Comparison of ENCODE assay signal across 1 cellular context in the genomic region with DNA sequence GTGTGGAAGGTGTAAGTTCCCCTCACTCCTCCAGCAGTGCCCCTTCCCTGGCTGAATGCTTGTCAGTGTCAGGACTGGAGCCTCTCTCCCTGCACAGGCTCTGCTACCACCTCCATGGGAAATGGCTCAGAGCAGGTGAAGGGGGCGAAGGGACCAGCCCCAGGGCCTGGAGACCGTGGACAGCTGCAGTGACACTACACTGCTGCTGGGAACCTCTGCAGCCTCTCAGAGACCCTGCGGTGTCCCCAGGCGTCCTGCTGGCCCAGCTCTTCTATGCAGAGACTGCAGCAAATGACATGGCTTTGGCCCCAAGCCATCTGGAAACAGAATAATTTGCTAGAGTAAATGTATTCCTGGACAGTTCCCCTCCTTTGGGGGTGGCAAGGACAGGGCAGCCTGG.
TF ChIP-seq lines count a peak whose summit lies in the region.

No MANE protein-coding gene starts in this region.

TF ChIP-seq in HepG2, 621 proteins besides CTCF, POLR2A, EP300 and RAD21:
- TF ChIP-seq SALL1 (CRISPR knock-in tag; IDR thresholded peaks at IDR 0.05) = no peak
- no peak for TF ChIP-seq MEF2D (CRISPR knock-in tag; IDR thresholded peaks at IDR 0.05)
- TF ChIP-seq, protein P1, sequence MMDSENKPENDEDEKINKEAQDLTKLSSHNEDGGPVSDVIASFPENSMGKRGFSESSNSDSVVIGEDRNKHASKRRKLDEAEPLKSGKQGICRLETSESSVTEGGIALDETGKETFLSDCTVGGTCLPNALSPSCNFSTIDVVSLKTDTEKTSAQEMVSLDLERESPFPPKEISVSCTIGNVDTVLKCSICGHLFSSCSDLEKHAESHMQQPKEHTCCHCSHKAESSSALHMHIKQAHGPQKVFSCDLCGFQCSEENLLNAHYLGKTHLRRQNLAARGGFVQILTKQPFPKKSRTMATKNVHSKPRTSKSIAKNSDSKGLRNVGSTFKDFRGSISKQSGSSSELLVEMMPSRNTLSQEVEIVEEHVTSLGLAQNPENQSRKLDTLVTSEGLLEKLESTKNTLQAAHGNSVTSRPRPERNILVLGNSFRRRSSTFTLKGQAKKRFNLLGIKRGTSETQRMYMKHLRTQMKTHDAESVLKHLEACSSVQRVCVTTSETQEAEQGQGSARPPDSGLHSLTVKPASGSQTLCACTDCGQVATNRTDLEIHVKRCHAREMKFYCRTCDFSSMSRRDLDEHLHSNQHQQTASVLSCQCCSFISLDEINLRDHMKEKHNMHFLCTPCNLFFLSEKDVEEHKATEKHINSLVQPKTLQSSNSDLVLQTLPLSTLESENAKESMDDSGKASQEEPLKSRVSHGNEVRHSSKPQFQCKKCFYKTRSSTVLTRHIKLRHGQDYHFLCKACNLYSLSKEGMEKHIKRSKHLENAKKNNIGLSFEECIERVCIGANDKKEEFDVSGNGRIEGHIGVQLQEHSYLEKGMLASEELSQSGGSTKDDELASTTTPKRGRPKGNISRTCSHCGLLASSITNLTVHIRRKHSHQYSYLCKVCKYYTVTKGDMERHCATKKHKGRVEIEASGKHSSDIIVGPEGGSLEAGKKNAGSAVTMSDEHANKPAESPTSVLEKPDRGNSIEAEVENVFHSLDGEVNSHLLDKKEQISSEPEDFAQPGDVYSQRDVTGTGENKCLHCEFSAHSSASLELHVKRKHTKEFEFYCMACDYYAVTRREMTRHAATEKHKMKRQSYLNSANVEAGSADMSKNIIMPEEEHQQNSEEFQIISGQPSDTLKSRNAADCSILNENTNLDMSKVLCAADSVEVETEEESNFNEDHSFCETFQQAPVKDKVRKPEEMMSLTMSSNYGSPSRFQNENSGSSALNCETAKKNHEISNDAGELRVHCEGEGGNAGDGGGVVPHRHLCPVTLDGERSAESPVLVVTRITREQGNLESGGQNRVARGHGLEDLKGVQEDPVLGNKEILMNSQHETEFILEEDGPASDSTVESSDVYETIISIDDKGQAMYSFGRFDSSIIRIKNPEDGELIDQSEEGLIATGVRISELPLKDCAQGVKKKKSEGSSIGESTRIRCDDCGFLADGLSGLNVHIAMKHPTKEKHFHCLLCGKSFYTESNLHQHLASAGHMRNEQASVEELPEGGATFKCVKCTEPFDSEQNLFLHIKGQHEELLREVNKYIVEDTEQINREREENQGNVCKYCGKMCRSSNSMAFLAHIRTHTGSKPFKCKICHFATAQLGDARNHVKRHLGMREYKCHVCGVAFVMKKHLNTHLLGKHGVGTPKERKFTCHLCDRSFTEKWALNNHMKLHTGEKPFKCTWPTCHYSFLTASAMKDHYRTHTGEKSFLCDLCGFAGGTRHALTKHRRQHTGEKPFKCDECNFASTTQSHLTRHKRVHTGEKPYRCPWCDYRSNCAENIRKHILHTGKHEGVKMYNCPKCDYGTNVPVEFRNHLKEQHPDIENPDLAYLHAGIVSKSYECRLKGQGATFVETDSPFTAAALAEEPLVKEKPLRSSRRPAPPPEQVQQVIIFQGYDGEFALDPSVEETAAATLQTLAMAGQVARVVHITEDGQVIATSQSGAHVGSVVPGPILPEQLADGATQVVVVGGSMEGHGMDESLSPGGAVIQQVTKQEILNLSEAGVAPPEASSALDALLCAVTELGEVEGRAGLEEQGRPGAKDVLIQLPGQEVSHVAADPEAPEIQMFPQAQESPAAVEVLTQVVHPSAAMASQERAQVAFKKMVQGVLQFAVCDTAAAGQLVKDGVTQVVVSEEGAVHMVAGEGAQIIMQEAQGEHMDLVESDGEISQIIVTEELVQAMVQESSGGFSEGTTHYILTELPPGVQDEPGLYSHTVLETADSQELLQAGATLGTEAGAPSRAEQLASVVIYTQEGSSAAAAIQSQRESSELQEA (CRISPR knock-in tag; IDR thresholded peaks at IDR 0.05; ENCODE audit: not compliant biosample characterization) = no peak
- TF ChIP-seq AKAP8 (CRISPR knock-in tag; IDR thresholded peaks at IDR 0.05) = no peak
- TF ChIP-seq ZNF230 (CRISPR knock-in tag; IDR thresholded peaks at IDR 0.05) = no peak
- no peak for TF ChIP-seq AGO1 (IDR thresholded peaks at IDR 0.05; ENCODE audit: low read depth, low read length, poor library complexity, severe bottlenecking)
- TF ChIP-seq U2AF1 (optimal IDR thresholded peaks at IDR 0.05; ENCODE audit: low read depth, low read length) = no peak
- TF ChIP-seq ZNF761 (CRISPR knock-in tag; conservative IDR thresholded peaks at IDR 0.05) = no peak
- no peak for TF ChIP-seq KLF12 (CRISPR knock-in tag; IDR thresholded peaks at IDR 0.05; ENCODE audit: borderline replicate concordance)
- no peak for TF ChIP-seq ZNF44 (CRISPR knock-in tag; IDR thresholded peaks at IDR 0.05)
- no peak for TF ChIP-seq SP2 (CRISPR knock-in tag; IDR thresholded peaks at IDR 0.05)
- TF ChIP-seq, protein P2, sequence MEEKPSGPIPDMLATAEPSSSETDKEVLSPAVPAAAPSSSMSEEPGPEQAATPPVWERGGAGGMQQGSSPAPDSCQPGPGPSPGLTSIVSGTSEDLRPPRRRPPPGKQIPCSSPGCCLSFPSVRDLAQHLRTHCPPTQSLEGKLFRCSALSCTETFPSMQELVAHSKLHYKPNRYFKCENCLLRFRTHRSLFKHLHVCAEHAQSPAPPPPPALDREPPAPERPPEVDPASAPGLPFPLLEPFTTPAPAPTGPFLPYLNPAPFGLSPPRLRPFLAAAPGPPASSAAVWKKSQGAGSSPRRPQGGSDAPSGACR (CRISPR knock-in tag; IDR thresholded peaks at IDR 0.05) = no peak
- TF ChIP-seq ARID2 (CRISPR knock-in tag; IDR thresholded peaks at IDR 0.05; ENCODE audit: borderline replicate concordance) = no peak
- TF ChIP-seq, protein P3, sequence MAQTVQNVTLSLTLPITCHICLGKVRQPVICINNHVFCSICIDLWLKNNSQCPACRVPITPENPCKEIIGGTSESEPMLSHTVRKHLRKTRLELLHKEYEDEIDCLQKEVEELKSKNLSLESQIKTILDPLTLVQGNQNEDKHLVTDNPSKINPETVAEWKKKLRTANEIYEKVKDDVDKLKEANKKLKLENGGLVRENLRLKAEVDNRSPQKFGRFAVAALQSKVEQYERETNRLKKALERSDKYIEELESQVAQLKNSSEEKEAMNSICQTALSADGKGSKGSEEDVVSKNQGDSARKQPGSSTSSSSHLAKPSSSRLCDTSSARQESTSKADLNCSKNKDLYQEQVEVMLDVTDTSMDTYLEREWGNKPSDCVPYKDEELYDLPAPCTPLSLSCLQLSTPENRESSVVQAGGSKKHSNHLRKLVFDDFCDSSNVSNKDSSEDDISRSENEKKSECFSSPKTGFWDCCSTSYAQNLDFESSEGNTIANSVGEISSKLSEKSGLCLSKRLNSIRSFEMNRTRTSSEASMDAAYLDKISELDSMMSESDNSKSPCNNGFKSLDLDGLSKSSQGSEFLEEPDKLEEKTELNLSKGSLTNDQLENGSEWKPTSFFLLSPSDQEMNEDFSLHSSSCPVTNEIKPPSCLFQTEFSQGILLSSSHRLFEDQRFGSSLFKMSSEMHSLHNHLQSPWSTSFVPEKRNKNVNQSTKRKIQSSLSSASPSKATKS (CRISPR knock-in tag; IDR thresholded peaks at IDR 0.05) = no peak
- TF ChIP-seq RBFOX2 (IDR thresholded peaks at IDR 0.05; ENCODE audit: low read depth, low read length) = no peak
- no peak for TF ChIP-seq DR1 (CRISPR knock-in tag; IDR thresholded peaks at IDR 0.05)
- TF ChIP-seq, protein P4, sequence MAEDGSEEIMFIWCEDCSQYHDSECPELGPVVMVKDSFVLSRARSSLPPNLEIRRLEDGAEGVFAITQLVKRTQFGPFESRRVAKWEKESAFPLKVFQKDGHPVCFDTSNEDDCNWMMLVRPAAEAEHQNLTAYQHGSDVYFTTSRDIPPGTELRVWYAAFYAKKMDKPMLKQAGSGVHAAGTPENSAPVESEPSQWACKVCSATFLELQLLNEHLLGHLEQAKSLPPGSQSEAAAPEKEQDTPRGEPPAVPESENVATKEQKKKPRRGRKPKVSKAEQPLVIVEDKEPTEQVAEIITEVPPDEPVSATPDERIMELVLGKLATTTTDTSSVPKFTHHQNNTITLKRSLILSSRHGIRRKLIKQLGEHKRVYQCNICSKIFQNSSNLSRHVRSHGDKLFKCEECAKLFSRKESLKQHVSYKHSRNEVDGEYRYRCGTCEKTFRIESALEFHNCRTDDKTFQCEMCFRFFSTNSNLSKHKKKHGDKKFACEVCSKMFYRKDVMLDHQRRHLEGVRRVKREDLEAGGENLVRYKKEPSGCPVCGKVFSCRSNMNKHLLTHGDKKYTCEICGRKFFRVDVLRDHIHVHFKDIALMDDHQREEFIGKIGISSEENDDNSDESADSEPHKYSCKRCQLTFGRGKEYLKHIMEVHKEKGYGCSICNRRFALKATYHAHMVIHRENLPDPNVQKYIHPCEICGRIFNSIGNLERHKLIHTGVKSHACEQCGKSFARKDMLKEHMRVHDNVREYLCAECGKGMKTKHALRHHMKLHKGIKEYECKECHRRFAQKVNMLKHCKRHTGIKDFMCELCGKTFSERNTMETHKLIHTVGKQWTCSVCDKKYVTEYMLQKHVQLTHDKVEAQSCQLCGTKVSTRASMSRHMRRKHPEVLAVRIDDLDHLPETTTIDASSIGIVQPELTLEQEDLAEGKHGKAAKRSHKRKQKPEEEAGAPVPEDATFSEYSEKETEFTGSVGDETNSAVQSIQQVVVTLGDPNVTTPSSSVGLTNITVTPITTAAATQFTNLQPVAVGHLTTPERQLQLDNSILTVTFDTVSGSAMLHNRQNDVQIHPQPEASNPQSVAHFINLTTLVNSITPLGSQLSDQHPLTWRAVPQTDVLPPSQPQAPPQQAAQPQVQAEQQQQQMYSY (CRISPR knock-in tag; IDR thresholded peaks at IDR 0.05) = no peak
- no peak for TF ChIP-seq KLF9 (CRISPR knock-in tag; IDR thresholded peaks at IDR 0.05; ENCODE audit: low read depth)
- TF ChIP-seq, protein P5, sequence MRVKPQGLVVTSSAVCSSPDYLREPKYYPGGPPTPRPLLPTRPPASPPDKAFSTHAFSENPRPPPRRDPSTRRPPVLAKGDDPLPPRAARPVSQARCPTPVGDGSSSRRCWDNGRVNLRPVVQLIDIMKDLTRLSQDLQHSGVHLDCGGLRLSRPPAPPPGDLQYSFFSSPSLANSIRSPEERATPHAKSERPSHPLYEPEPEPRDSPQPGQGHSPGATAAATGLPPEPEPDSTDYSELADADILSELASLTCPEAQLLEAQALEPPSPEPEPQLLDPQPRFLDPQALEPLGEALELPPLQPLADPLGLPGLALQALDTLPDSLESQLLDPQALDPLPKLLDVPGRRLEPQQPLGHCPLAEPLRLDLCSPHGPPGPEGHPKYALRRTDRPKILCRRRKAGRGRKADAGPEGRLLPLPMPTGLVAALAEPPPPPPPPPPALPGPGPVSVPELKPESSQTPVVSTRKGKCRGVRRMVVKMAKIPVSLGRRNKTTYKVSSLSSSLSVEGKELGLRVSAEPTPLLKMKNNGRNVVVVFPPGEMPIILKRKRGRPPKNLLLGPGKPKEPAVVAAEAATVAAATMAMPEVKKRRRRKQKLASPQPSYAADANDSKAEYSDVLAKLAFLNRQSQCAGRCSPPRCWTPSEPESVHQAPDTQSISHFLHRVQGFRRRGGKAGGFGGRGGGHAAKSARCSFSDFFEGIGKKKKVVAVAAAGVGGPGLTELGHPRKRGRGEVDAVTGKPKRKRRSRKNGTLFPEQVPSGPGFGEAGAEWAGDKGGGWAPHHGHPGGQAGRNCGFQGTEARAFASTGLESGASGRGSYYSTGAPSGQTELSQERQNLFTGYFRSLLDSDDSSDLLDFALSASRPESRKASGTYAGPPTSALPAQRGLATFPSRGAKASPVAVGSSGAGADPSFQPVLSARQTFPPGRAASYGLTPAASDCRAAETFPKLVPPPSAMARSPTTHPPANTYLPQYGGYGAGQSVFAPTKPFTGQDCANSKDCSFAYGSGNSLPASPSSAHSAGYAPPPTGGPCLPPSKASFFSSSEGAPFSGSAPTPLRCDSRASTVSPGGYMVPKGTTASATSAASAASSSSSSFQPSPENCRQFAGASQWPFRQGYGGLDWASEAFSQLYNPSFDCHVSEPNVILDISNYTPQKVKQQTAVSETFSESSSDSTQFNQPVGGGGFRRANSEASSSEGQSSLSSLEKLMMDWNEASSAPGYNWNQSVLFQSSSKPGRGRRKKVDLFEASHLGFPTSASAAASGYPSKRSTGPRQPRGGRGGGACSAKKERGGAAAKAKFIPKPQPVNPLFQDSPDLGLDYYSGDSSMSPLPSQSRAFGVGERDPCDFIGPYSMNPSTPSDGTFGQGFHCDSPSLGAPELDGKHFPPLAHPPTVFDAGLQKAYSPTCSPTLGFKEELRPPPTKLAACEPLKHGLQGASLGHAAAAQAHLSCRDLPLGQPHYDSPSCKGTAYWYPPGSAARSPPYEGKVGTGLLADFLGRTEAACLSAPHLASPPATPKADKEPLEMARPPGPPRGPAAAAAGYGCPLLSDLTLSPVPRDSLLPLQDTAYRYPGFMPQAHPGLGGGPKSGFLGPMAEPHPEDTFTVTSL (CRISPR knock-in tag; IDR thresholded peaks at IDR 0.05; ENCODE audit: borderline replicate concordance) = no peak
- no peak for TF ChIP-seq HOXA9 (CRISPR knock-in tag; IDR thresholded peaks at IDR 0.05; ENCODE audit: borderline replicate concordance)
